Comparison of ENCODE assay signal across 15 cellular contexts in the genomic region with DNA sequence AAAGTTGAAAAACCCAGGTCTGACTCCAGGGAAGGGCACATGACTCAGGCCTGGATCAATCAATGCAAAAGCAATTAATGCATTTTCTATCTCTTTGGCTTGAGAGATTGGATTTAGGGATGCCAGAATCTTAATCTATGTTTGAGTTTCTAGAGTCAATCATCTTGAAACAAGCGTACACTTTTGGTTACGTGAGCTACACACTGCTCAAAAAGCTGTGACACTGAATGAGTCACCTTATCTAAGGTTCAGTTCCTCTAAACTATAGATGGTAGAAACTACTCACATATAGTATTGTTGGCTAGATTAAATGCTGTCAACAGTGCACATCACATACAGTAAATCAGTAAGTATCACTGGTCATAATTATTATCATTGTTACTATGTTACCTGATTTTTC. TPM values are rescaled to one million over a fixed set of nuclear protein-coding genes. Genes with fewer than 3 reads are reported as not detected.
DNase-seq lines count a peak whose midpoint lies in the region; ATAC-seq and TF ChIP-seq lines count a peak whose summit lies in the region.
"Had no signal": no experiment of that assay in that cellular context is flagged by ENCODE, and none has a peak within 500 bp of the region (broad histone marks: within the 10 kb centered on the region; RNA-seq: fewer than 3 reads in every experiment).

No MANE protein-coding gene starts in this region.

- peaks cover 0 to 4% (median 0%) of the 10 kb centered on the region in 4 donors for H3K4me1 ChIP-seq in stomach
- H3K4me1 ChIP-seq: upper lobe of right lung had no signal

- intact Hi-C loops in stomach (cut with DNase I; ENCODE audit: low total_unique reads) (no loop called here), sciatic nerve (cut with DNase I) (no loop called here)

- no peak overlapping the region for H3K27ac ChIP-seq in stomach
- H3K27ac ChIP-seq: upper lobe of right lung had no signal

- no peak for TF ChIP-seq CTCF in stomach (IDR thresholded peaks at IDR 0.05)

- no peaks in the 10 kb centered on the region for H3K27me3 ChIP-seq in stomach
- H3K27me3 ChIP-seq: upper lobe of right lung had no signal

- TF ChIP-seq EP300 in stomach (IDR thresholded peaks at IDR 0.05) = no peak

- 49 to 78% (median 66%) methylated on average over 2 of the region's 2 CpGs for WGBS in stomach, 5 donors

- no peak overlapping the region for H3K4me3 ChIP-seq in stomach
- H3K4me3 ChIP-seq: upper lobe of right lung had no signal

- H3K9me3 ChIP-seq in stomach = no peaks in the 10 kb centered on the region
- H3K9me3 ChIP-seq: upper lobe of right lung had no signal

- ATAC-seq in GM18502 (IDR thresholded peaks at IDR 0.05; ENCODE audit: poor library complexity, unreplicated experiment) = peak; percentile 92
- peak; percentile 77 for ATAC-seq in GM19438 (IDR thresholded peaks at IDR 0.05; ENCODE audit: low read depth, unreplicated experiment)
- peak; percentile 83 for ATAC-seq in HG02884 (IDR thresholded peaks at IDR 0.05; ENCODE audit: unreplicated experiment)
- ATAC-seq in HG03571 (IDR thresholded peaks at IDR 0.05; ENCODE audit: unreplicated experiment) = peak; percentile 77
- no peak for ATAC-seq in sciatic nerve
- ATAC-seq: upper lobe of right lung had no signal

- H3K36me3 ChIP-seq in stomach = peaks cover 0 to 80% (median 73%) of the 10 kb centered on the region in 4 donors

- TF ChIP-seq POLR2A in stomach (IDR thresholded peaks at IDR 0.05) = no peak

- no peak for DNase-seq in stomach
- no peak for DNase-seq in activated CD4-positive, alpha-beta T cell treated with anti-CD3 and anti-CD28 coated beads, Interleukin-2, amount 50 U/mL, for 48 hours
- no peak for DNase-seq in sciatic nerve (ENCODE audit: low spot score)
- no peak for DNase-seq in pons (ENCODE audit: low spot score)
- DNase-seq: CD4-positive, alpha-beta T cell; kidney glomerular epithelial cell; NCI-H526 treated with DMSO at 0.1 percent for 48 hours; stimulated activated CD4-positive, alpha-beta T cell treated with anti-CD3 and anti-CD28 coated beads, Interleukin-4, amount 100 ng/mL, for 4 hours; upper lobe of right lung had no signal

RNA-seq across cellular contexts. Expression of a gene that starts 24.2 kb away (rescaled TPM):
- total RNA-seq in stomach (10 to 100 TPM in 3 of 5 donors, 1 to 10 TPM in 2; 2.0 to 39.3 (median 10.5) TPM), sciatic nerve (30.7 TPM)
- 1 to 10 TPM; 1.5 to 5.9 (median 3.5) TPM for polyA plus RNA-seq in stomach

RNA-seq across cellular contexts. Expression of a gene that starts 24.4 kb away (rescaled TPM):
- total RNA-seq in stomach (10 to 100 TPM in 3 of 5 donors, 1 to 10 TPM in 1, under 1 TPM in 1; 0.87 to 33.5 (median 16.4) TPM), sciatic nerve (14.1 TPM)
- polyA plus RNA-seq in stomach = 10 to 100 TPM; 14.0 to 77.0 (median 15.3) TPM

RNA-seq across cellular contexts. Expression of a gene that starts 42.8 kb away (rescaled TPM):
- total RNA-seq in stomach = not detected
- polyA plus RNA-seq in stomach = not detected
- total RNA-seq in sciatic nerve = not detected
- total RNA-seq: bronchial epithelial cell; CD4-positive, alpha-beta T cell; osteocyte; upper lobe of right lung had no signal
